In genomic region chr10:109899578-109900355, GRCh38 we compare ENCODE assay signal across 10 cellular contexts. TPM values are rescaled to one million over a fixed set of nuclear protein-coding genes. Genes with fewer than 3 reads are reported as not detected.
DNase-seq lines count a peak whose midpoint lies in the region; ATAC-seq and TF ChIP-seq lines count a peak whose summit lies in the region.
"Had no signal": no experiment of that assay in that cellular context is flagged by ENCODE, and none has a peak within 500 bp of the region (broad histone marks: within the 10 kb centered on the region; RNA-seq: fewer than 3 reads in every experiment).

No MANE protein-coding gene starts in this region.

- no peaks in the 10 kb centered on the region for H3K27me3 ChIP-seq in parathyroid adenoma (ENCODE audit: control insufficient read depth, insufficient read depth, low read length)

- H3K27ac Mint-ChIP-seq in activated T-helper 1 cell treated with anti-CD3 and anti-CD28 coated beads, Interleukin-12 subunit alpha, Interleukin-12 subunit beta, Interleukin-2, Interleukin-4 antibody, amounts not matched to agents 30 ng/mL and 10 ng/mL and 1 ng/mL, durations not matched to agents 14 hours and 24 hours and 36 hours: peak overlapping the region; percentile 11
- peak overlapping the region in 3 of 6 donors; percentile 22 to 63 (median 37) for H3K27ac Mint-ChIP-seq in immature natural killer cell

- peaks cover 56% of the 10 kb centered on the region for H3K36me3 Mint-ChIP-seq in activated T-helper 1 cell treated with anti-CD3 and anti-CD28 coated beads, Interleukin-12 subunit alpha, Interleukin-12 subunit beta, Interleukin-2, Interleukin-4 antibody, amounts not matched to agents 30 ng/mL and 10 ng/mL and 1 ng/mL, durations not matched to agents 14 hours and 24 hours and 36 hours (ENCODE audit: low read depth)
- peaks cover 16 to 30% (median 19%) of the 10 kb centered on the region in 3 donors for H3K36me3 Mint-ChIP-seq in immature natural killer cell

- peak overlapping the region; percentile 1 for H3K27ac ChIP-seq in parathyroid adenoma

- no peak for ATAC-seq in GM19023 (IDR thresholded peaks at IDR 0.05; ENCODE audit: unreplicated experiment)
- ATAC-seq: GM12878 had no signal

- no peaks in the 10 kb centered on the region for H3K27me3 Mint-ChIP-seq in activated T-helper 1 cell treated with anti-CD3 and anti-CD28 coated beads, Interleukin-12 subunit alpha, Interleukin-12 subunit beta, Interleukin-2, Interleukin-4 antibody, amounts not matched to agents 30 ng/mL and 10 ng/mL and 1 ng/mL, durations not matched to agents 14 hours and 24 hours and 36 hours (ENCODE audit: insufficient read depth)
- H3K27me3 Mint-ChIP-seq in immature natural killer cell (ENCODE audit: low read depth in 3 of 3): peaks cover 0 to 4% (median 0%) of the 10 kb centered on the region in 3 donors

- H3K36me3 ChIP-seq in parathyroid adenoma (ENCODE audit: control insufficient read depth, insufficient read depth, low read length): no peaks in the 10 kb centered on the region

- H3K4me2 ChIP-seq in parathyroid adenoma (ENCODE audit: low read length): no peak overlapping the region

- H3K4me3 Mint-ChIP-seq in activated T-helper 1 cell treated with anti-CD3 and anti-CD28 coated beads, Interleukin-12 subunit alpha, Interleukin-12 subunit beta, Interleukin-2, Interleukin-4 antibody, amounts not matched to agents 30 ng/mL and 10 ng/mL and 1 ng/mL, durations not matched to agents 14 hours and 24 hours and 36 hours: no peak overlapping the region
- H3K4me3 Mint-ChIP-seq in immature natural killer cell: no peak overlapping the region

- H3K4me1 Mint-ChIP-seq in activated T-helper 1 cell treated with anti-CD3 and anti-CD28 coated beads, Interleukin-12 subunit alpha, Interleukin-12 subunit beta, Interleukin-2, Interleukin-4 antibody, amounts not matched to agents 30 ng/mL and 10 ng/mL and 1 ng/mL, durations not matched to agents 14 hours and 24 hours and 36 hours (ENCODE audit: low read depth): peaks cover 58% of the 10 kb centered on the region
- H3K4me1 Mint-ChIP-seq in immature natural killer cell: peaks cover 64 to 92% of the 10 kb centered on the region in 2 donors

- peak; percentile 75 for DNase-seq in AG10803 (ENCODE audit: low read depth)
- DNase-seq in activated T-helper 1 cell treated with anti-CD3 and anti-CD28 coated beads, Interleukin-12 subunit alpha, Interleukin-12 subunit beta, Interleukin-2, Interleukin-4 antibody, amounts not matched to agents 30 ng/mL and 10 ng/mL and 1 ng/mL, durations not matched to agents 14 hours and 24 hours and 36 hours (ENCODE audit: low spot score): no peak
- DNase-seq in fibroblast of peridontal ligament (ENCODE audit: extremely low read depth): peak; percentile 84
- no peak for DNase-seq in DMS53 treated with DMSO at 0.1 percent for 48 hours (lab: John Stamatoyannopoulos, UW; ENCODE audit: unreplicated experiment)
- DNase-seq in DMS 273 treated with DMSO at 0.1 percent for 48 hours (lab: John Stamatoyannopoulos, UW): no peak
- no peak for DNase-seq in immature natural killer cell
- DNase-seq: stimulated activated CD4-positive, alpha-beta T cell treated with anti-CD3 and anti-CD28 coated beads, Interleukin-12 subunit alpha, Interleukin-12 subunit beta, amount 100 ng/mL, for 4 hours had no signal

- intact Hi-C loops in activated T-helper 1 cell treated with anti-CD3 and anti-CD28 coated beads, Interleukin-12 subunit alpha, Interleukin-12 subunit beta, Interleukin-2, Interleukin-4 antibody, amounts not matched to agents 30 ng/mL and 10 ng/mL and 1 ng/mL, durations not matched to agents 14 hours and 24 hours and 36 hours (cut with micrococcal nuclease): no loop called here

- peaks cover 37% of the 10 kb centered on the region for H3K4me1 ChIP-seq in parathyroid adenoma

- H3K9ac ChIP-seq in parathyroid adenoma: no peak overlapping the region

- no peaks in the 10 kb centered on the region for H3K9me3 Mint-ChIP-seq in activated T-helper 1 cell treated with anti-CD3 and anti-CD28 coated beads, Interleukin-12 subunit alpha, Interleukin-12 subunit beta, Interleukin-2, Interleukin-4 antibody, amounts not matched to agents 30 ng/mL and 10 ng/mL and 1 ng/mL, durations not matched to agents 14 hours and 24 hours and 36 hours
- no peaks in the 10 kb centered on the region for H3K9me3 Mint-ChIP-seq in immature natural killer cell

- H3K79me2 ChIP-seq in parathyroid adenoma: peaks cover 21% of the 10 kb centered on the region

- no peak overlapping the region for H2AFZ ChIP-seq in parathyroid adenoma

- H3K4me3 ChIP-seq in AG10803 (ENCODE audit: low read length) (no peak overlapping the region), parathyroid adenoma (ENCODE audit: low read depth, low read length) (no peak overlapping the region)
- H3K4me3 ChIP-seq: GM12878 had no signal

- TF ChIP-seq CTCF in AG10803 (conservative IDR thresholded peaks at IDR 0.05; ENCODE audit: low read length) (no peak), parathyroid adenoma (IDR thresholded peaks at IDR 0.05) (no peak)

- H3K9me3 ChIP-seq in parathyroid adenoma (ENCODE audit: control insufficient read depth, low read length): no peaks in the 10 kb centered on the region

RNA-seq across cellular contexts. Expression of gene XPNPEP1, which starts 23.5 kb away (rescaled TPM):
- 85.1 and 93.2 TPM in 2 replicates for total RNA-seq in activated T-helper 1 cell treated with anti-CD3 and anti-CD28 coated beads, Interleukin-12 subunit alpha, Interleukin-12 subunit beta, Interleukin-2, Interleukin-4 antibody, amounts not matched to agents 30 ng/mL and 10 ng/mL and 1 ng/mL, durations not matched to agents 14 hours and 24 hours and 36 hours
- 10 to 100 TPM; 36.4 to 71.7 (median 57.7) TPM for polyA plus RNA-seq in immature natural killer cell

Comparison
In these comparisons a context has a peak if more than half of its experiments do, and no peak if none do; other contexts are left out.
1. DNase-seq: peak in AG10803 (single experiment) and fibroblast of peridontal ligament (single experiment); none in activated T-helper 1 cell treated with anti-CD3 and anti-CD28 coated beads, Interleukin-12 subunit alpha, Interleukin-12 subunit beta, Interleukin-2, Interleukin-4 antibody, amounts not matched to agents 30 ng/mL and 10 ng/mL and 1 ng/mL, durations not matched to agents 14 hours and 24 hours and 36 hours (single experiment), DMS53 treated with DMSO at 0.1 percent for 48 hours (single experiment), DMS 273 treated with DMSO at 0.1 percent for 48 hours (single experiment) and immature natural killer cell (0 of 3).